ENCODE assay signal across 8 cellular contexts in the genomic region with DNA sequence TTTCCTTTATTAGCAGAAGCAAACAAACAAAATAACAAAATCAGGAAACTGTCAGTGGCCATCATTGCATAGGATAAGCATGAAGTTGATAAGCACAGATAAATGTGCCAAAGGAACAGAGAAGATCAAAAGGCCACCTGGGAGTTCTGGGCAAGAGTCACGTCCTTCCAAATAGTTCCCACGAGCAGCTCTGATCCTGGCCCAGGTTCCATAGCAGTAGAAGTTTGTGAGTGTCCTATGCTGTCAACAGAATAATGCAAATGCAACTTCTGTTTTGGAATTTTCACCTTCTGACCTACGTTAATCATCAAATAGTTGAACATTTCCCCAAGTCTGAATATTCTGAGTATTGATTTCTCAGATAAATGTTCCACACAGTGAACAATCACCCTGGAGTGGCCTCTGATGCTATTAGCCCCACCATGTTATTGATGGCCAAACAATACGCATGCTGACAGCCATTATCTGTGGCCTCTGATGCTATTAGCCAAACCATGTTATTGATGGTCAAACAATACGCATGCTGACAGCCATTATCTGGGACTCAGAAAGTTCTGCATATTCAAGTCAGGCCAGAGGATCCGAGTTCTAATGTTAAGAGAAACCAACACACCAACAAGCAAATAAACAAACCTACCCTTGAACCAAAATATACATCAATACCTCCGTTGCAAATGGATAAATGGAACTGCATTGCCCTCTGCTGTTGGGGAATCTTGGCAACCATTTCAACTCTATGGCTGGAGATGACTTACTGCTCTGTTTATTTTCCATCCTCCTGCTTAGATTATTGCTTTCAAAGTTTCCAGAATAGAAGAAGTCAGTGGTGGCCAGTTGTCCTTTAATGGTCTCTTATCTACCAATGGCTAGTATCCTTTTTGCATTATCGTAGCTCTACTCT.
DNase-seq lines count a peak whose midpoint lies in the region; TF ChIP-seq lines count a peak whose summit lies in the region.

No MANE protein-coding gene starts in this region.

- peak; percentile 5 for DNase-seq in AG08396 (ENCODE audit: low spot score)
- DNase-seq in GM13977 (ENCODE audit: low spot score), result no peak
- DNase-seq in RWPE1 (ENCODE audit: low spot score), result peak; percentile 4
- DNase-seq in foreskin melanocyte, result peak; percentile 22
- DNase-seq in tibial nerve (ENCODE audit: low spot score in 2 of 2), result no peak
- no peak for DNase-seq in T-helper 9 cell
- no peak for DNase-seq in nephron progenitor cell
- DNase-seq in SKM-1 treated with dmso at 0.1 percent for 144 hours (lab: John Stamatoyannopoulos, UW; ENCODE audit: unreplicated experiment), result no peak

- no peak overlapping the region for H3K27ac Mint-ChIP-seq in nephron progenitor cell

- H3K27ac ChIP-seq in RWPE1 (no peak overlapping the region), tibial nerve (no peak overlapping the region)

- no peak overlapping the region for H3K4me3 Mint-ChIP-seq in nephron progenitor cell

- no peaks in the 10 kb centered on the region for H3K36me3 ChIP-seq in tibial nerve

- WGBS in tibial nerve, 2 donors, result 67 to 70% methylated on average over 8 of the region's 8 CpGs

- H3K27me3 Mint-ChIP-seq in nephron progenitor cell (ENCODE audit: low read depth, poor library complexity), result peaks cover under 1% of the 10 kb centered on the region

- POLR2A ChIA-PET in RWPE1 (lab: Yijun Ruan, JAX; ENCODE audit: low non-redundant PET), result no interaction called here

- peak; percentile 26 for TF ChIP-seq CTCF in GM13977 (IDR thresholded peaks at IDR 0.05; ENCODE audit: extremely low read depth, insufficient read depth, missing control alignments)
- TF ChIP-seq CTCF in RWPE1 (conservative IDR thresholded peaks at IDR 0.05; ENCODE audit: low read depth), result no peak
- TF ChIP-seq CTCF in tibial nerve (IDR thresholded peaks at IDR 0.05), result no peak
- no peak for TF ChIP-seq CTCF in nephron progenitor cell (IDR thresholded peaks at IDR 0.05)

- TF ChIP-seq POLR2A in tibial nerve (IDR thresholded peaks at IDR 0.05), result no peak

- no peaks in the 10 kb centered on the region for H3K27me3 ChIP-seq in tibial nerve

- in situ Hi-C loops in GM13977 (cut with MboI; ENCODE audit: low pct_unique_long_range_greater_than_20kb, low sequenced_read_pairs, unreplicated experiment), result no loop called here

- H3K4me1 Mint-ChIP-seq in nephron progenitor cell, result no peaks in the 10 kb centered on the region

- no peak for TF ChIP-seq EP300 in tibial nerve (IDR thresholded peaks at IDR 0.05)

- H3K4me3 ChIP-seq in tibial nerve, result no peak overlapping the region

- CTCF ChIA-PET in RWPE1 (lab: Yijun Ruan, JAX), result interaction anchor here (0.6 to 0.7 kb wide), 3 partner anchors 8 to 473 kb away, joined by 3 read pairs; no protein-coding TSS in a partner anchor

- H3K36me3 Mint-ChIP-seq in nephron progenitor cell (ENCODE audit: low read depth), result no peaks in the 10 kb centered on the region

- no peaks in the 10 kb centered on the region for H3K9me3 ChIP-seq in tibial nerve

- H3K9me3 Mint-ChIP-seq in nephron progenitor cell, result no peaks in the 10 kb centered on the region

- H3K4me1 ChIP-seq in tibial nerve, result no peaks in the 10 kb centered on the region

Comparison
In these comparisons a context has a peak if more than half of its experiments do, and no peak if none do; other contexts are left out.
1. DNase-seq: peak in AG08396 (single experiment), RWPE1 (single experiment) and foreskin melanocyte (single experiment); none in GM13977 (single experiment), tibial nerve (0 of 2), T-helper 9 cell (single experiment), nephron progenitor cell (single experiment) and SKM-1 treated with dmso at 0.1 percent for 144 hours (single experiment).